18 cellular contexts compared by ENCODE assay signal in the genomic region with DNA sequence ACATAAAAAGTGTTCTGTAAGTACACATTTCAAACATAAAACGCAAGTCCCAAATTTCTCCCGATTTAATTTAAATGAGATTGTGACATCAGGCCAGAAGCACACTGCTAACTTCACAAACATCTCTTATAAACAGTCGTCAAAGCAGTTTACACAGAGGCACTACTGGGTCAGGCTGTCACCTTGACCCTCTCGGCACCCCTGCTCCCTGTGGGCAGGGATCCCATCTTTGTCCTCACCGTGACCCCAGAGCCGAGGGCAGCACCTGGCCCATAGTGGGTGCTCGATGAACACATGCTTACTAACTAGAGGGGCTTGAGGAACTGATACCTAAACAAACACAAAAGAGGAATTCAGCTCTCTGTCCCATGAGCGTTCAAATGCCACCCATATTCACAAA. TPM values are rescaled to one million over a fixed set of nuclear protein-coding genes. Genes with fewer than 3 reads are reported as not detected.
DNase-seq lines count a peak whose midpoint lies in the region; ATAC-seq and TF ChIP-seq lines count a peak whose summit lies in the region.
"Had no signal": no experiment of that assay in that cellular context is flagged by ENCODE, and none has a peak within 500 bp of the region (broad histone marks: within the 10 kb centered on the region; RNA-seq: fewer than 3 reads in every experiment).

No MANE protein-coding gene starts in this region.

- H3K27ac Mint-ChIP-seq in CD8-positive, alpha-beta T cell = peak overlapping the region; percentile 60
- H3K27ac Mint-ChIP-seq in naive B cell = peak overlapping the region in 4 of 6 donors; percentile 3 to 78 (median 23)
- H3K27ac Mint-ChIP-seq: GM23338 had no signal

- intact Hi-C loops in CD8-positive, alpha-beta T cell (cut with DNase I, micrococcal nuclease) = no loop called here
- intact Hi-C loops in dorsolateral prefrontal cortex (cut with DNase I) = no loop called here

- no peak for TF ChIP-seq CTCF in CD8-positive, alpha-beta T cell (IDR thresholded peaks at IDR 0.05)
- no peak for TF ChIP-seq CTCF in dorsolateral prefrontal cortex (IDR thresholded peaks at IDR 0.05 in 54 of 56, conservative IDR thresholded peaks at IDR 0.05 in 2 of 56; ENCODE audit: low read depth in 1 of 56, partially characterized antibody in 56 of 56)

- no peaks in the 10 kb centered on the region for H3K9me3 ChIP-seq in CD8-positive, alpha-beta T cell (ENCODE audit: low read length)
- H3K9me3 ChIP-seq: SJCRH30 had no signal

- peaks cover 2% of the 10 kb centered on the region for H3K4me1 Mint-ChIP-seq in CD8-positive, alpha-beta T cell (ENCODE audit: low read depth)
- H3K4me1 Mint-ChIP-seq in naive B cell = peaks cover 3 to 9% (median 8%) of the 10 kb centered on the region in 3 donors

- no peaks in the 10 kb centered on the region for H3K27me3 Mint-ChIP-seq in CD8-positive, alpha-beta T cell (ENCODE audit: low read depth)
- no peaks in the 10 kb centered on the region for H3K27me3 Mint-ChIP-seq in naive B cell
- H3K27me3 Mint-ChIP-seq: CD4-positive, alpha-beta memory T cell had no signal

- peaks cover 76% of the 10 kb centered on the region for H3K36me3 Mint-ChIP-seq in CD8-positive, alpha-beta T cell
- peaks cover 8 to 23% of the 10 kb centered on the region in 2 donors for H3K36me3 Mint-ChIP-seq in naive B cell

- no peak overlapping the region for H3K4me3 Mint-ChIP-seq in CD8-positive, alpha-beta T cell
- H3K4me3 Mint-ChIP-seq in naive B cell = no peak overlapping the region
- H3K4me3 Mint-ChIP-seq: CD4-positive, alpha-beta memory T cell; GM23338 had no signal

- no peaks in the 10 kb centered on the region for H3K27me3 ChIP-seq in CD8-positive, alpha-beta T cell (ENCODE audit: insufficient read depth, low read length)
- no peaks in the 10 kb centered on the region for H3K27me3 ChIP-seq in dorsolateral prefrontal cortex
- H3K27me3 ChIP-seq: SJCRH30 had no signal

- H3K27ac ChIP-seq in CD8-positive, alpha-beta T cell (ENCODE audit: low read depth, low read length) = no peak overlapping the region
- H3K27ac ChIP-seq in dorsolateral prefrontal cortex = peak overlapping the region in 31 of 59 donors; percentile 2 to 93 (median 34)
- H3K27ac ChIP-seq in substantia nigra (ENCODE audit: low read depth, low read length, poor library complexity, severe bottlenecking) = peak overlapping the region; percentile 49
- H3K27ac ChIP-seq: PC-9 had no signal

- peaks cover 30% of the 10 kb centered on the region for H3K36me3 ChIP-seq in CD8-positive, alpha-beta T cell (ENCODE audit: insufficient read depth, low read length)

- no peak for DNase-seq in CD8-positive, alpha-beta T cell
- DNase-seq in dorsolateral prefrontal cortex (no peak), naive B cell (no peak), substantia nigra (lab: John Stamatoyannopoulos, UW) (no peak), Kasumi-1 (lab: John Stamatoyannopoulos, UW) (no peak), GM19238 (ENCODE audit: insufficient read length, low spot score) (no peak)
- DNase-seq in stimulated activated CD4-positive, alpha-beta T cell treated with anti-CD3 and anti-CD28 coated beads, Interleukin-15, amount 100 ng/mL, for 24 hours = no peak
- DNase-seq: CD4-positive, alpha-beta memory T cell; DND-41; NCI-H1436; NCI-H2029 treated with DMSO at 0.1 percent for 48 hours; NCI-H748 treated with DMSO at 0.1 percent for 48 hours; PC-9; SJCRH30 had no signal

- H3K4me1 ChIP-seq in CD8-positive, alpha-beta T cell (ENCODE audit: insufficient read depth, low read length) = no peaks in the 10 kb centered on the region

- no peak overlapping the region for H3K4me3 ChIP-seq in CD8-positive, alpha-beta T cell (ENCODE audit: low read depth, low read length)
- H3K4me3 ChIP-seq in dorsolateral prefrontal cortex = peak overlapping the region in 1 of 59 donors; percentile 17
- H3K4me3 ChIP-seq: GM23338, K562, PC-9, SJCRH30 had no signal

- CTCF ChIA-PET in CD8-positive, alpha-beta T cell (lab: Charles Lee) = no interaction called here

- ATAC-seq in CD8-positive, alpha-beta T cell = no peak
- ATAC-seq in naive B cell (ENCODE audit: low read depth in 2 of 2) = no peak
- ATAC-seq: GM23338, K562 had no signal

- POLR2A ChIA-PET in CD8-positive, alpha-beta T cell (lab: Charles Lee) = no interaction called here

- no peaks in the 10 kb centered on the region for H3K9me3 Mint-ChIP-seq in CD8-positive, alpha-beta T cell
- H3K9me3 Mint-ChIP-seq in naive B cell = no peaks in the 10 kb centered on the region
- H3K9me3 Mint-ChIP-seq: CD4-positive, alpha-beta memory T cell; GM23338 had no signal

RNA-seq across cellular contexts. Expression of a gene that starts 22.2 kb away (rescaled TPM):
- 10 to 100 TPM; 10.9 to 11.6 TPM for total RNA-seq in CD8-positive, alpha-beta T cell
- 1,000 to 10,000 TPM in 1 of 120 experiments, 100 to 1,000 TPM in 119; 164 to 1,204 (median 436) TPM for total RNA-seq in dorsolateral prefrontal cortex
- 10 to 100 TPM in 5 of 6 donors, 1 to 10 TPM in 1; 9.7 to 21.8 (median 13.0) TPM for polyA plus RNA-seq in naive B cell (ENCODE audit: low read depth in 6 of 6)

RNA-seq across cellular contexts. Expression of a gene that starts 25.2 kb away (rescaled TPM):
- not detected for total RNA-seq in CD8-positive, alpha-beta T cell
- total RNA-seq in dorsolateral prefrontal cortex = not detected
- polyA plus RNA-seq in naive B cell (ENCODE audit: low read depth in 6 of 6) = not detected
- total RNA-seq: A673; CD4-positive, alpha-beta memory T cell; GM23338; K562; NCI-H460; PC-9; SJCRH30 had no signal
- polyA plus RNA-seq: CD4-positive, alpha-beta memory T cell; GM23338; K562 had no signal

Comparison
In these comparisons a context has a peak if more than half of its experiments do, and no peak if none do; other contexts are left out.
1. RNA of a gene that starts 22.2 kb away (total RNA-seq): 164 to 1,204 TPM in dorsolateral prefrontal cortex; 10.9 to 11.6 TPM in CD8-positive, alpha-beta T cell; every median in the first group is over 10 times any median in the second.